21 cellular contexts compared by ENCODE assay signal in genomic region chr7:106593028-106593417, GRCh38.
DNase-seq lines count a peak whose midpoint lies in the region; ATAC-seq, FAIRE-seq and TF ChIP-seq lines count a peak whose summit lies in the region.
"Had no signal": no experiment of that assay in that cellular context is flagged by ENCODE, and none has a peak within 500 bp of the region (broad histone marks: within the 10 kb centered on the region; RNA-seq: fewer than 3 reads in every experiment).

No MANE protein-coding gene starts in this region.

- H3K27ac Mint-ChIP-seq in activated CD4-positive, alpha-beta T cell treated with anti-CD3 and anti-CD28 coated beads for 36 hours, result no peak overlapping the region
- H3K27ac Mint-ChIP-seq: CD14-positive monocyte; CD4-positive, alpha-beta memory T cell; GM23338; HFFc6 had no signal

- H3K4me3 Mint-ChIP-seq in activated CD4-positive, alpha-beta T cell treated with anti-CD3 and anti-CD28 coated beads for 36 hours, result no peak overlapping the region
- H3K4me3 Mint-ChIP-seq: CD14-positive monocyte; CD4-positive, alpha-beta memory T cell; GM23338; HFFc6 had no signal

- H3K4me1 ChIP-seq in MM.1S (ENCODE audit: low read length), result peaks cover 12% of the 10 kb centered on the region; the same call in 1 of the 2 replicates
- peaks cover 8 to 48% of the 10 kb centered on the region in 2 experiments; a peak in 4 of 5 replicates for H3K4me1 ChIP-seq in K562 (replicated peaks in 1 of 2; ENCODE audit: control insufficient read depth in 2 of 2, insufficient read depth in 2 of 2, low read length in 2 of 2)
- H3K4me1 ChIP-seq: A549, BLaER1 had no signal

- H3K9me1 ChIP-seq in K562 (ENCODE audit: control insufficient read depth, insufficient read depth, low read length), result peaks cover 4% of the 10 kb centered on the region

- DNase-seq in activated CD4-positive, alpha-beta T cell treated with anti-CD3 and anti-CD28 coated beads for 36 hours, result no peak
- no peak for DNase-seq in activated CD4-positive, alpha-beta T cell treated with anti-CD3 and anti-CD28 coated beads, Interleukin-2, amount 50 U/mL, for 1 hour
- DNase-seq in MM.1S, result no peak
- peak in 1 of 4 experiments; percentile 14 for DNase-seq in K562 (ENCODE audit: extremely low read depth in 1 of 4, low spot score in 3 of 4)
- DNase-seq in NCI-H446 (lab: John Stamatoyannopoulos, UW), result no peak
- DNase-seq: CD4-positive, alpha-beta memory T cell; DMS153; DMS79; GDM1; HCEC 1CT; HFFc6 had no signal

- H2AFZ ChIP-seq in MM.1S (ENCODE audit: low read length), result no peak overlapping the region
- H2AFZ ChIP-seq in K562 (ENCODE audit: low read depth, low read length), result no peak overlapping the region
- H2AFZ ChIP-seq: GM23338 had no signal

- no peak for TF ChIP-seq EP300 in K562 (IDR thresholded peaks at IDR 0.05; ENCODE audit: low read length)

- no peaks in the 10 kb centered on the region for H3F3A ChIP-seq in MM.1S (ENCODE audit: insufficient read depth, low read length)

- no peaks in the 10 kb centered on the region for H3K9me2 ChIP-seq in MM.1S (replicated peaks; ENCODE audit: insufficient read depth, low read length)

- H3K36me3 Mint-ChIP-seq in activated CD4-positive, alpha-beta T cell treated with anti-CD3 and anti-CD28 coated beads for 36 hours (ENCODE audit: low read depth), result no peaks in the 10 kb centered on the region
- H3K36me3 Mint-ChIP-seq: CD14-positive monocyte; CD4-positive, alpha-beta memory T cell had no signal

- intact Hi-C loops in activated CD4-positive, alpha-beta T cell treated with anti-CD3 and anti-CD28 coated beads for 36 hours (cut with DNase I, micrococcal nuclease), result no loop called here
- intact Hi-C loops in K562 (cut with micrococcal nuclease), result no loop called here

- H3K4me2 ChIP-seq in MM.1S (ENCODE audit: low read depth, low read length) (no peak overlapping the region), K562 (ENCODE audit: insufficient read depth, low read length) (no peak overlapping the region)
- H3K4me2 ChIP-seq: A549, BLaER1, GM23338 had no signal

- POLR2A ChIA-PET in activated CD4-positive, alpha-beta T cell treated with anti-CD3 and anti-CD28 coated beads for 36 hours (lab: Charles Lee), result no interaction called here
- POLR2A ChIA-PET in K562 (lab: Yijun Ruan, JAX), result interaction anchor here (0.6 to 1.3 kb wide), 5 partner anchors 19 to 235 kb away, joined by 3 to 4 read pairs (median 4); no protein-coding TSS in a partner anchor

- peak; percentile 55 for ATAC-seq in activated CD4-positive, alpha-beta T cell treated with anti-CD3 and anti-CD28 coated beads for 36 hours
- ATAC-seq in K562 (peak; percentile 6; the same call in 2 of the 3 replicates), HG03342 (IDR thresholded peaks at IDR 0.05; ENCODE audit: unreplicated experiment) (no peak), HG02588 (IDR thresholded peaks at IDR 0.05; ENCODE audit: unreplicated experiment) (no peak)
- ATAC-seq: A549, GM23338 had no signal

- TF ChIP-seq POLR2A in K562 (conservative IDR thresholded peaks at IDR 0.05), result no peak

- H3K79me2 ChIP-seq in MM.1S (ENCODE audit: low read length), result no peaks in the 10 kb centered on the region
- H3K79me2 ChIP-seq in K562 (ENCODE audit: control insufficient read depth, insufficient read depth, low read length), result no peaks in the 10 kb centered on the region

- H3K9ac ChIP-seq in MM.1S (ENCODE audit: low read length) (no peak overlapping the region), K562 (ENCODE audit: insufficient read depth in 1 of 2, low read depth in 2 of 2, low read length in 2 of 2) (no peak overlapping the region)
- H3K9ac ChIP-seq: BLaER1 had no signal

- CTCF ChIA-PET in activated CD4-positive, alpha-beta T cell treated with anti-CD3 and anti-CD28 coated beads for 36 hours (lab: Charles Lee), result interaction anchor here (0.7 to 1.2 kb wide), 3 partner anchors 10 to 67 kb away, joined by 3 to 4 read pairs (median 3); partner anchors contain the start of gene CCDC71L
- CTCF ChIA-PET in K562 (lab: Yijun Ruan, JAX; ENCODE audit: low intra/inter-chr PET ratio), result no interaction called here

- H3K27ac ChIP-seq in MM.1S (ENCODE audit: low read length) (peak overlapping the region; percentile 6; the same call in 1 of the 2 replicates), K562 (ENCODE audit: extremely low read depth, low read depth, low read length) (no peak overlapping the region)
- H3K27ac ChIP-seq: 22Rv1, A549, BLaER1 had no signal

- H3K4me1 Mint-ChIP-seq in activated CD4-positive, alpha-beta T cell treated with anti-CD3 and anti-CD28 coated beads for 36 hours, result no peaks in the 10 kb centered on the region
- H3K4me1 Mint-ChIP-seq: CD4-positive, alpha-beta memory T cell; GM23338 had no signal

- no peak overlapping the region for H3K4me3 ChIP-seq in MM.1S (ENCODE audit: low read length)
- H3K4me3 ChIP-seq in K562, result no peak overlapping the region
- H3K4me3 ChIP-seq: A549, BLaER1, GM23338 had no signal

- TF ChIP-seq RAD21 in K562 (CRISPR knock-in tag; conservative IDR thresholded peaks at IDR 0.05 in 1 of 2, IDR thresholded peaks at IDR 0.05 in 1 of 2), result no peak

- H3K36me3 ChIP-seq in MM.1S (replicated peaks; ENCODE audit: insufficient read depth, low read length) (no peaks in the 10 kb centered on the region), K562 (ENCODE audit: control insufficient read depth, insufficient read depth, low read length) (no peaks in the 10 kb centered on the region)
- H3K36me3 ChIP-seq: BLaER1 had no signal

- H3K27me3 ChIP-seq in MM.1S (replicated peaks; ENCODE audit: insufficient read depth, low read length), result no peaks in the 10 kb centered on the region
- no peaks in the 10 kb centered on the region for H3K27me3 ChIP-seq in K562 (ENCODE audit: control insufficient read depth in 2 of 2, insufficient read depth in 2 of 2, low read length in 2 of 2)
- H3K27me3 ChIP-seq: BLaER1 had no signal

- 76% methylated on average over 2 of the region's 2 CpGs for WGBS in K562 (ENCODE audit: insufficient coverage, low coverage, missing lambda C conversion rate)

- H3K9me3 Mint-ChIP-seq in activated CD4-positive, alpha-beta T cell treated with anti-CD3 and anti-CD28 coated beads for 36 hours (ENCODE audit: low read depth), result no peaks in the 10 kb centered on the region
- H3K9me3 Mint-ChIP-seq: CD4-positive, alpha-beta memory T cell; GM23338; HFFc6 had no signal

- peaks cover 8% of the 10 kb centered on the region for H3K27me3 Mint-ChIP-seq in activated CD4-positive, alpha-beta T cell treated with anti-CD3 and anti-CD28 coated beads for 36 hours

- H3K9me3 ChIP-seq in MM.1S (replicated peaks; ENCODE audit: insufficient read depth, low read length) (no peaks in the 10 kb centered on the region), K562 (replicated peaks; ENCODE audit: control insufficient read depth, insufficient read depth, low read depth, low read length) (no peaks in the 10 kb centered on the region)
- H3K9me3 ChIP-seq: A549 had no signal

- no peak for TF ChIP-seq CTCF in MM.1S (IDR thresholded peaks at IDR 0.05; ENCODE audit: low read length)
- no peak for TF ChIP-seq CTCF in K562 (IDR thresholded peaks at IDR 0.05 in 2 of 3, conservative IDR thresholded peaks at IDR 0.05 in 1 of 3; ENCODE audit: insufficient read depth in 2 of 3, low read depth in 1 of 3, low read length in 3 of 3)

- FAIRE-seq in K562 (lab: Jason Lieb, UNC), result no peak
- FAIRE-seq: A549, GM12892, GM18507, H54 had no signal

- no peaks in the 10 kb centered on the region for H4K20me1 ChIP-seq in MM.1S (ENCODE audit: insufficient read depth, low read length)
- H4K20me1 ChIP-seq in K562 (replicated peaks; ENCODE audit: control insufficient read depth, insufficient read depth, low read length), result no peaks in the 10 kb centered on the region
- H4K20me1 ChIP-seq: BLaER1 had no signal

- BruUV-seq in K562 (replicated peaks; lab: Mats Ljungman, UMichigan), result no TSS peak

- in situ Hi-C loops in K562 (cut with MboI), result no loop called here

TF ChIP-seq in K562, 482 proteins besides CTCF, POLR2A, EP300 and RAD21 (continues in another document):
- TF ChIP-seq PKNOX1 (IDR thresholded peaks at IDR 0.05), result peak; percentile 49
- TF ChIP-seq HNRNPH1 (optimal IDR thresholded peaks at IDR 0.05; ENCODE audit: low read depth, low read length), result no peak
- no peak for TF ChIP-seq TEAD1 (CRISPR knock-in tag; IDR thresholded peaks at IDR 0.05)
- TF ChIP-seq GABPA (tag; conservative IDR thresholded peaks at IDR 0.05; ENCODE audit: low read depth), result no peak
- TF ChIP-seq YBX1 (IDR thresholded peaks at IDR 0.05), result no peak
- TF ChIP-seq ZNF174 (CRISPR knock-in tag; IDR thresholded peaks at IDR 0.05), result no peak
- no peak for TF ChIP-seq NCOA1 (IDR thresholded peaks at IDR 0.05; ENCODE audit: low read depth)
- TF ChIP-seq NBN (IDR thresholded peaks at IDR 0.05; ENCODE audit: low read depth), result no peak
- no peak for TF ChIP-seq TCF7 (IDR thresholded peaks at IDR 0.05; ENCODE audit: borderline replicate concordance)
- TF ChIP-seq NFATC3 (IDR thresholded peaks at IDR 0.05), result peak; percentile 26; the same call in 1 of the 2 replicates
- 0 out of 2 replicates have a peak, but pooled peaks have one; percentile 1 for TF ChIP-seq L3MBTL2 (IDR thresholded peaks at IDR 0.05)
- peak; percentile 46; the same call in 1 of the 2 replicates for TF ChIP-seq CTBP1 (IDR thresholded peaks at IDR 0.05; ENCODE audit: borderline replicate concordance)
- 0 out of 2 replicates have a peak, but pooled peaks have one; percentile 25 for TF ChIP-seq EHMT2 (IDR thresholded peaks at IDR 0.05)
- no peak for TF ChIP-seq ATF4 (CRISPR knock-in tag; IDR thresholded peaks at IDR 0.05)

Comparison
In these comparisons a context has a peak if more than half of its experiments do, and no peak if none do; other contexts are left out.
1. ATAC-seq: peak in activated CD4-positive, alpha-beta T cell treated with anti-CD3 and anti-CD28 coated beads for 36 hours (single experiment) and K562 (single experiment); none in HG03342 (single experiment) and HG02588 (single experiment).